ENCODE assay signal across 17 cellular contexts in genomic region chr20:49542514-49542991, GRCh38. TPM values are rescaled to one million over a fixed set of nuclear protein-coding genes. Genes with fewer than 3 reads are reported as not detected.
DNase-seq lines count a peak whose midpoint lies in the region; ATAC-seq and TF ChIP-seq lines count a peak whose summit lies in the region.
"Had no signal": no experiment of that assay in that cellular context is flagged by ENCODE, and none has a peak within 500 bp of the region (broad histone marks: within the 10 kb centered on the region; RNA-seq: fewer than 3 reads in every experiment).

No MANE protein-coding gene starts in this region.

- CTCF ChIA-PET in IMR-90 (lab: Yijun Ruan, JAX), result interaction anchor here (1.6 to 2.6 kb wide), 4 partner anchors 11 to 66 kb away, joined by 4 to 24 read pairs (median 10); no protein-coding TSS in a partner anchor

- H3K23ac ChIP-seq in IMR-90 (ENCODE audit: low read depth, low read length), result no peak overlapping the region

- H3K9ac ChIP-seq in IMR-90 (ENCODE audit: low read depth, low read length), result no peak overlapping the region

- TF ChIP-seq POLR2A in IMR-90 (IDR thresholded peaks at IDR 0.05; ENCODE audit: low read depth, low read length), result no peak

- no peak overlapping the region for H2BK5ac ChIP-seq in IMR-90 (ENCODE audit: low read depth, low read length, poor library complexity, severe bottlenecking)

- no peak overlapping the region for H2BK15ac ChIP-seq in IMR-90 (ENCODE audit: low read depth, low read length)

- H3K9me1 ChIP-seq in IMR-90 (ENCODE audit: insufficient read depth, low read length), result no peaks in the 10 kb centered on the region

- BruUV-seq in IMR-90 (replicated peaks; lab: Mats Ljungman, UMichigan), result no TSS peak

- no peak overlapping the region for H3K56ac ChIP-seq in IMR-90 (ENCODE audit: extremely low read depth, insufficient read depth, low read length)

- H3K4me2 ChIP-seq in IMR-90 (ENCODE audit: low read depth, low read length), result no peak overlapping the region

- peaks cover 10 to 23% of the 10 kb centered on the region in 2 donors for H3K36me3 Mint-ChIP-seq in activated T-cell treated with anti-CD3 and anti-CD28 coated beads, Interleukin-2, amount 50 U/mL, for 72 hours (ENCODE audit: insufficient read depth in 2 of 2)
- peaks cover 20% of the 10 kb centered on the region for H3K36me3 Mint-ChIP-seq in activated naive CD8-positive, alpha-beta T cell treated with anti-CD3 and anti-CD28 coated beads, Interleukin-2, amount 50 U/mL, for 24 hours (ENCODE audit: low read depth)
- H3K36me3 Mint-ChIP-seq: CD14-positive monocyte had no signal

- no peaks in the 10 kb centered on the region for H4K20me1 ChIP-seq in IMR-90 (ENCODE audit: insufficient read depth, low read length)

- H2AFZ ChIP-seq in IMR-90 (replicated peaks; ENCODE audit: low read length, poor library complexity), result no peak overlapping the region

- TF ChIP-seq RAD21 in IMR-90 (IDR thresholded peaks at IDR 0.05; ENCODE audit: low read length), result no peak

- DNase-seq in activated T-cell treated with anti-CD3 and anti-CD28 coated beads, Interleukin-2, amount 50 U/mL, for 72 hours, result no peak
- DNase-seq in activated T-cell treated with anti-CD3 and anti-CD28 coated beads for 4 hours (no peak), IMR-90 (no peak), sciatic nerve (ENCODE audit: low spot score) (no peak), NCI-H2196 treated with DMSO at 0.1 percent for 48 hours (lab: John Stamatoyannopoulos, UW; ENCODE audit: unreplicated experiment) (no peak), globus pallidus (ENCODE audit: low spot score) (no peak)
- DNase-seq in activated naive CD8-positive, alpha-beta T cell treated with anti-CD3 and anti-CD28 coated beads, Interleukin-2, amount 50 U/mL, for 24 hours, result no peak
- DNase-seq: activated gamma-delta T cell treated with Interleukin-2 at 50 U/mL for 16 hours; effector CD8-positive, alpha-beta T cell; mucosa of descending colon; NCI-H1417 treated with DMSO at 0.1 percent for 48 hours had no signal

- peak overlapping the region; percentile 25 for H2AK9ac ChIP-seq in IMR-90 (replicated peaks; ENCODE audit: low read depth, low read length, poor library complexity)

- H3K4me1 ChIP-seq in IMR-90 (ENCODE audit: control insufficient read depth, insufficient read depth, low read length), result no peaks in the 10 kb centered on the region

- H3K9me3 ChIP-seq in IMR-90 (ENCODE audit: control insufficient read depth, insufficient read depth, low read length), result peaks cover 8% of the 10 kb centered on the region
- H3K9me3 ChIP-seq: mucosa of descending colon had no signal

- no peak overlapping the region for H2AK5ac ChIP-seq in IMR-90 (ENCODE audit: low read depth, low read length)

- intact Hi-C loops in IMR-90 (cut with micrococcal nuclease), result loop anchor here (5.0 kb wide), 1 partner anchor 305 kb away; no protein-coding TSS in a partner anchor
- intact Hi-C loops in sciatic nerve (cut with DNase I), result loop anchor here (5.0 kb wide), 1 partner anchor 65 kb away; no protein-coding TSS in a partner anchor

- peaks cover 10% of the 10 kb centered on the region; the same call in 1 of the 2 replicates for H3K36me3 ChIP-seq in IMR-90 (ENCODE audit: control insufficient read depth, insufficient read depth, low read length)

- H3K27me3 ChIP-seq in IMR-90 (ENCODE audit: control insufficient read depth, insufficient read depth, low read length), result peaks cover 4% of the 10 kb centered on the region; the same call in 1 of the 2 replicates

- TF ChIP-seq CTCF in IMR-90 (conservative IDR thresholded peaks at IDR 0.05; ENCODE audit: low read depth, low read length), result no peak

- WGBS in IMR-90 (ENCODE audit: extremely low coverage in 2 of 2, insufficient read length in 1 of 2), 2 experiments, result no CpG with 5 or more reads among the region's 4 CpGs

- H2BK20ac ChIP-seq in IMR-90 (ENCODE audit: low read depth, low read length), result no peak overlapping the region

- H3K4me1 Mint-ChIP-seq in activated T-cell treated with anti-CD3 and anti-CD28 coated beads, Interleukin-2, amount 50 U/mL, for 72 hours (ENCODE audit: low read depth), result peaks cover 28% of the 10 kb centered on the region
- H3K4me1 Mint-ChIP-seq in activated naive CD8-positive, alpha-beta T cell treated with anti-CD3 and anti-CD28 coated beads, Interleukin-2, amount 50 U/mL, for 24 hours, result peaks cover 22% of the 10 kb centered on the region
- H3K4me1 Mint-ChIP-seq: CD14-positive monocyte had no signal

- no peaks in the 10 kb centered on the region for H3K79me1 ChIP-seq in IMR-90 (ENCODE audit: low read depth in 1 of 2, low read length in 2 of 2)

- peak overlapping the region; percentile 88 for H3K27ac Mint-ChIP-seq in activated T-cell treated with anti-CD3 and anti-CD28 coated beads, Interleukin-2, amount 50 U/mL, for 72 hours
- peak overlapping the region; percentile 91 for H3K27ac Mint-ChIP-seq in activated naive CD8-positive, alpha-beta T cell treated with anti-CD3 and anti-CD28 coated beads, Interleukin-2, amount 50 U/mL, for 24 hours

- H4K8ac ChIP-seq in IMR-90 (ENCODE audit: low read depth in 2 of 2, low read length in 2 of 2), result peak overlapping the region in 1 of 2 experiments; percentile 56; a peak in 1 of 4 replicates

- no peak overlapping the region for H3K18ac ChIP-seq in IMR-90 (ENCODE audit: low read depth, low read length)

- ATAC-seq in activated T-cell treated with anti-CD3 and anti-CD28 coated beads, Interleukin-2, amount 50 U/mL, for 72 hours (replicated peaks in 1 of 2), result peak; percentile 17 to 19
- no peak for ATAC-seq in IMR-90 (ENCODE audit: low read depth)
- peak; percentile 62 for ATAC-seq in activated naive CD8-positive, alpha-beta T cell treated with anti-CD3 and anti-CD28 coated beads, Interleukin-2, amount 50 U/mL, for 24 hours
- peak; percentile 19 for ATAC-seq in sciatic nerve
- no peak for ATAC-seq in HG03565 (IDR thresholded peaks at IDR 0.05; ENCODE audit: unreplicated experiment)

- peak overlapping the region; percentile 40 to 49 for H3K4me3 Mint-ChIP-seq in activated T-cell treated with anti-CD3 and anti-CD28 coated beads, Interleukin-2, amount 50 U/mL, for 72 hours
- H3K4me3 Mint-ChIP-seq in activated naive CD8-positive, alpha-beta T cell treated with anti-CD3 and anti-CD28 coated beads, Interleukin-2, amount 50 U/mL, for 24 hours, result no peak overlapping the region
- H3K4me3 Mint-ChIP-seq: CD14-positive monocyte, neural crest cell had no signal

- in situ Hi-C loops in IMR-90 (cut with MboI; ENCODE audit: low sequenced_read_pairs), result loop anchor here (5.0 kb wide), 1 partner anchor 65 kb away; no protein-coding TSS in a partner anchor

- peaks cover 24% of the 10 kb centered on the region for H3K27me3 Mint-ChIP-seq in activated T-cell treated with anti-CD3 and anti-CD28 coated beads, Interleukin-2, amount 50 U/mL, for 72 hours (ENCODE audit: low read depth)
- peaks cover 16% of the 10 kb centered on the region for H3K27me3 Mint-ChIP-seq in activated naive CD8-positive, alpha-beta T cell treated with anti-CD3 and anti-CD28 coated beads, Interleukin-2, amount 50 U/mL, for 24 hours

- no peak overlapping the region for H3K4me3 ChIP-seq in IMR-90 (ENCODE audit: insufficient read depth, low read depth, low read length)
- H3K4me3 ChIP-seq: mucosa of descending colon had no signal

- no peak overlapping the region for H3K14ac ChIP-seq in IMR-90 (replicated peaks; ENCODE audit: low read depth, low read length)

- H4K5ac ChIP-seq in IMR-90 (ENCODE audit: low read depth, low read length), result no peak overlapping the region

- no peak overlapping the region for H2BK120ac ChIP-seq in IMR-90 (ENCODE audit: low read depth, low read length)

- peak overlapping the region; percentile 22; the same call in 1 of the 2 replicates for H4K91ac ChIP-seq in IMR-90 (ENCODE audit: insufficient read depth, low read depth, low read length)

- dilution Hi-C loops in IMR-90 (cut with HindIII; ENCODE audit: low sequenced_read_pairs, unreplicated experiment), result no loop called here

- H3K4ac ChIP-seq in IMR-90 (ENCODE audit: low read depth, low read length), result no peak overlapping the region

- POLR2A ChIA-PET in IMR-90 (lab: Charles Lee; ENCODE audit: unreplicated experiment), result no interaction called here

- H3K9me3 Mint-ChIP-seq in activated T-cell treated with anti-CD3 and anti-CD28 coated beads, Interleukin-2, amount 50 U/mL, for 72 hours, result peaks cover 4 to 5% of the 10 kb centered on the region in 2 donors
- H3K9me3 Mint-ChIP-seq in activated naive CD8-positive, alpha-beta T cell treated with anti-CD3 and anti-CD28 coated beads, Interleukin-2, amount 50 U/mL, for 24 hours, result peaks cover 15% of the 10 kb centered on the region
- H3K9me3 Mint-ChIP-seq: neural crest cell had no signal

- H3K27ac ChIP-seq in IMR-90 (ENCODE audit: insufficient read depth, low read length), result no peak overlapping the region
- H3K27ac ChIP-seq: HL-60, RWPE1 had no signal

TF ChIP-seq in IMR-90, 13 proteins besides CTCF, POLR2A, EP300 and RAD21 (continues in another document):
- TF ChIP-seq USF2 (IDR thresholded peaks at IDR 0.05; ENCODE audit: low read depth, low read length) (no peak), MXI1 (IDR thresholded peaks at IDR 0.05; ENCODE audit: borderline replicate concordance, low read depth, low read length) (no peak), NFE2L2 (IDR thresholded peaks at IDR 0.05; ENCODE audit: low read depth, low read length) (no peak), MAZ (IDR thresholded peaks at IDR 0.05; ENCODE audit: borderline replicate concordance, low read depth, low read length) (no peak), ELK1 (IDR thresholded peaks at IDR 0.05; ENCODE audit: borderline replicate concordance, low read depth, low read length) (no peak)

RNA-seq across cellular contexts. Expression of gene PTGIS, which starts 25.4 kb away (rescaled TPM):
- 1 to 10 TPM; 1.8 to 6.3 TPM for total RNA-seq in activated T-cell treated with anti-CD3 and anti-CD28 coated beads, Interleukin-2, amount 50 U/mL, for 72 hours
- total RNA-seq in IMR-90 (2012; rRNA removed) (1.1 and 1.6 TPM in 2 replicates), sciatic nerve (89.7 TPM)
- polyA plus RNA-seq in IMR-90 (2012; rRNA removed), result 2.4 and 2.6 TPM in 2 replicates
- polyA plus RNA-seq in IMR-90 (2012; cell fraction: cytosol; rRNA removed), result 1.3 and 4.5 TPM in 2 replicates
- 1.7 and 2.0 TPM in 2 replicates for polyA plus RNA-seq in IMR-90 (2012; cell fraction: nucleus; rRNA removed; ENCODE audit: low replicate concordance)
- total RNA-seq: H4 had no signal
- polyA plus RNA-seq: CD14-positive monocyte had no signal

Comparison
In these comparisons a context has a peak if more than half of its experiments do, and no peak if none do; other contexts are left out.
1. ATAC-seq: peak in activated T-cell treated with anti-CD3 and anti-CD28 coated beads, Interleukin-2, amount 50 U/mL, for 72 hours (2 of 2), activated naive CD8-positive, alpha-beta T cell treated with anti-CD3 and anti-CD28 coated beads, Interleukin-2, amount 50 U/mL, for 24 hours (single experiment) and sciatic nerve (single experiment); none in IMR-90 (single experiment) and HG03565 (single experiment).
2. RNA of gene PTGIS, which starts 25.4 kb away (total RNA-seq): 89.7 TPM in sciatic nerve (single experiment); 1.8 to 6.3 TPM in activated T-cell treated with anti-CD3 and anti-CD28 coated beads, Interleukin-2, amount 50 U/mL, for 72 hours and 1.1 to 1.6 TPM in IMR-90; every median in the first group is over 10 times any median in the second.